In the genomic region with DNA sequence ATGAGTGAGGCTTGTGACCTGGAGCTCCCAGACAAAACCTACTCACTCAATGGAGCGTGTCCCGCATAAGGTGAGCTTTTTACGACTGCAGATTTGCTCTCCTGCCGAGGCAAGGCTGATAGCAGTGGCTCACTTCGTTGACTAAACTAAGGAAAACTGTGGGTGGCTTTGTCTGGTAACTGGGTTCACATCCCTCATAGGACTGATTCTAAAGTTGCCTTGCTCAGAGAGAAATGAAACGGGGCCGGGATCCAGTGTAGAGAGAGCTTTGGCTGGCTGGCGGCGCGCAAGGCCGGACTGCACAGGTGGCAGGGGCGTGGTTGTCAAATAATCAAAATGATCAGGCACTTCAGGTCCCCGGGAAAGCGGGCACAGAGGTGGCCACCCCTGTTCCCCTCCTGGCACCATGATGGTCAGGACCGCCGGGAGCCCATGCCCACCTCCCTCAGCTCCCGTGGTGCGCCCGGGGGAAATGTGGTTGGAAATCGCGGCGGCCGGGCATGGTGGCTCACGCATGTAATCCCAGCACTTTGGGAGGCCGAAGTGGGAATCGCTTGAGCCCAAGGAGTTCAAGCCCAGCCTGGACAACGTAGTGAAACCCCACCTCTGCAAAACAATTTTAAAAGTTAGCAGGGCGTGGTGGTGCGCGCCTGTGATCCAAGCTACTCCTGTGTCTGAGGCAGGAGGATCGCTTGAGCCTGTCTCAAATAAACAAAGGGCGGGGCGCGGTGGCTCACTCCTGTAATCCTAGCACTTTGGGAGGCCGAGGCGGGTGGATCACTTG, we compare ENCODE assay signal across 10 cellular contexts. TPM values are rescaled to one million over a fixed set of nuclear protein-coding genes. Genes with fewer than 3 reads are reported as not detected.
DNase-seq lines count a peak whose midpoint lies in the region; ATAC-seq and TF ChIP-seq lines count a peak whose summit lies in the region.
"Had no signal": no experiment of that assay in that cellular context is flagged by ENCODE, and none has a peak within 500 bp of the region (broad histone marks: within the 10 kb centered on the region; RNA-seq: fewer than 3 reads in every experiment).

No MANE protein-coding gene starts in this region.

- no peak for ATAC-seq in CD4-positive, alpha-beta T cell (ENCODE audit: poor library complexity)

- no peak overlapping the region for H3K4me3 ChIP-seq in ascending aorta
- H3K4me3 ChIP-seq in dorsolateral prefrontal cortex, result no peak overlapping the region

- H3K36me3 ChIP-seq in ascending aorta, result no peaks in the 10 kb centered on the region

- intact Hi-C loops in CD4-positive, alpha-beta T cell (cut with DNase I, micrococcal nuclease), result no loop called here
- intact Hi-C loops in ascending aorta (cut with DNase I) (no loop called here), dorsolateral prefrontal cortex (cut with DNase I) (loop anchor here (2.0 to 10.0 kb wide), 2 partner anchors 33 to 107 kb away; no protein-coding TSS in a partner anchor)

- H3K27ac Mint-ChIP-seq in CD4-positive, alpha-beta T cell, result peak overlapping the region; percentile 66

- peaks cover 4 to 13% of the 10 kb centered on the region in 2 donors for H3K4me1 ChIP-seq in ascending aorta

- H3K9me3 ChIP-seq in CD4-positive, alpha-beta T cell (ENCODE audit: control insufficient read depth, low read length), result no peaks in the 10 kb centered on the region
- H3K9me3 ChIP-seq in ascending aorta, result no peaks in the 10 kb centered on the region

- peak overlapping the region; percentile 77 for H3K4me3 Mint-ChIP-seq in CD4-positive, alpha-beta T cell

- TF ChIP-seq CTCF in CD4-positive, alpha-beta T cell (IDR thresholded peaks at IDR 0.05), result no peak
- TF ChIP-seq CTCF in ascending aorta (IDR thresholded peaks at IDR 0.05) (no peak), GM20000 (IDR thresholded peaks at IDR 0.05; ENCODE audit: extremely low read depth, missing control alignments) (no peak), dorsolateral prefrontal cortex (IDR thresholded peaks at IDR 0.05 in 54 of 56, conservative IDR thresholded peaks at IDR 0.05 in 2 of 56; ENCODE audit: low read depth in 1 of 56, partially characterized antibody in 56 of 56) (no peak)

- no peak for DNase-seq in CD4-positive, alpha-beta T cell
- DNase-seq in DMS53 (lab: John Stamatoyannopoulos, UW), result peak; percentile 80
- DNase-seq in NCI-H748 treated with DMSO at 0.1 percent for 48 hours (lab: John Stamatoyannopoulos, UW), result peak; percentile 49
- DNase-seq in kidney tubule cell (ENCODE audit: low spot score), result peak; percentile 58
- DNase-seq in ascending aorta (ENCODE audit: low spot score in 2 of 2), result no peak
- no peak for DNase-seq in GM20000 (ENCODE audit: low spot score)
- no peak for DNase-seq in dorsolateral prefrontal cortex
- DNase-seq: activated CD4-positive, alpha-beta T cell treated with anti-CD3 and anti-CD28 coated beads, Interleukin-2, amount 50 U/mL, for 4 hours; DMS79 had no signal

- peaks cover 7% of the 10 kb centered on the region for H3K27me3 Mint-ChIP-seq in CD4-positive, alpha-beta T cell

- peaks cover 29% of the 10 kb centered on the region for H3K4me1 Mint-ChIP-seq in CD4-positive, alpha-beta T cell (ENCODE audit: low read depth)

- peaks cover 2% of the 10 kb centered on the region for H3K9me3 Mint-ChIP-seq in CD4-positive, alpha-beta T cell

- CTCF ChIA-PET in CD4-positive, alpha-beta T cell (lab: Charles Lee), result interaction anchor here (1.1 to 1.5 kb wide), 3 partner anchors 32 to 102 kb away, joined by 3 to 4 read pairs (median 4); no protein-coding TSS in a partner anchor

- peaks cover 22% of the 10 kb centered on the region for H3K36me3 Mint-ChIP-seq in CD4-positive, alpha-beta T cell (ENCODE audit: low read depth)

- H3K27me3 ChIP-seq in CD4-positive, alpha-beta T cell (ENCODE audit: control insufficient read depth, insufficient read depth, low read length), result no peaks in the 10 kb centered on the region
- H3K27me3 ChIP-seq in ascending aorta (no peaks in the 10 kb centered on the region), dorsolateral prefrontal cortex (peaks cover 0 to 58% (median 10%) of the 10 kb centered on the region in 45 donors)

- POLR2A ChIA-PET in CD4-positive, alpha-beta T cell (lab: Charles Lee), result interaction anchor here (0.6 to 4.8 kb wide), 3 partner anchors 12 to 129 kb away, joined by 3 to 57 read pairs (median 4); no protein-coding TSS in a partner anchor

- H3K27ac ChIP-seq in CD4-positive, alpha-beta T cell (ENCODE audit: low read depth, low read length), result no peak overlapping the region
- H3K27ac ChIP-seq in ascending aorta, result no peak overlapping the region
- no peak overlapping the region for H3K27ac ChIP-seq in dorsolateral prefrontal cortex

RNA-seq across cellular contexts. Expression of a gene that starts 26.6 kb away (rescaled TPM):
- not detected for total RNA-seq in CD4-positive, alpha-beta T cell
- not detected for total RNA-seq in ascending aorta
- 1 to 10 TPM in 49 of 120 experiments, under 1 TPM in 46, not detected in 25; 0.52 to 3.4 (median 1.0) TPM for total RNA-seq in dorsolateral prefrontal cortex
- total RNA-seq: mononuclear cell had no signal

RNA-seq across cellular contexts. Expression of a gene that starts 26.6 kb away (rescaled TPM):
- 1 to 10 TPM; 1.6 to 2.2 TPM for total RNA-seq in CD4-positive, alpha-beta T cell
- total RNA-seq in ascending aorta (25.3 TPM), dorsolateral prefrontal cortex (10 to 100 TPM; 15.3 to 32.9 (median 20.5) TPM)

RNA-seq across cellular contexts. Expression of a gene that starts 49.0 kb away (rescaled TPM):
- not detected for total RNA-seq in CD4-positive, alpha-beta T cell
- total RNA-seq in ascending aorta (49.8 TPM), dorsolateral prefrontal cortex (10 to 100 TPM in 64 of 120 experiments, 1 to 10 TPM in 56; 6.4 to 18.5 (median 10.4) TPM)

Comparison
In these comparisons a context has a peak if more than half of its experiments do, and no peak if none do; other contexts are left out.
1. DNase-seq: peak in DMS53 (single experiment), NCI-H748 treated with DMSO at 0.1 percent for 48 hours (single experiment) and kidney tubule cell (single experiment); none in CD4-positive, alpha-beta T cell (0 of 10), ascending aorta (0 of 2), GM20000 (single experiment) and dorsolateral prefrontal cortex (0 of 10).
2. RNA of a gene that starts 49.0 kb away (total RNA-seq): 49.8 TPM in ascending aorta (single experiment) and 6.4 to 18.5 TPM in dorsolateral prefrontal cortex; not detected in CD4-positive, alpha-beta T cell; every median in the first group is over 4 times any median in the second.
3. intact Hi-C loops: an anchor here in dorsolateral prefrontal cortex (2.0 to 10.0 kb wide); none called in CD4-positive, alpha-beta T cell and ascending aorta.